In the genomic region with DNA sequence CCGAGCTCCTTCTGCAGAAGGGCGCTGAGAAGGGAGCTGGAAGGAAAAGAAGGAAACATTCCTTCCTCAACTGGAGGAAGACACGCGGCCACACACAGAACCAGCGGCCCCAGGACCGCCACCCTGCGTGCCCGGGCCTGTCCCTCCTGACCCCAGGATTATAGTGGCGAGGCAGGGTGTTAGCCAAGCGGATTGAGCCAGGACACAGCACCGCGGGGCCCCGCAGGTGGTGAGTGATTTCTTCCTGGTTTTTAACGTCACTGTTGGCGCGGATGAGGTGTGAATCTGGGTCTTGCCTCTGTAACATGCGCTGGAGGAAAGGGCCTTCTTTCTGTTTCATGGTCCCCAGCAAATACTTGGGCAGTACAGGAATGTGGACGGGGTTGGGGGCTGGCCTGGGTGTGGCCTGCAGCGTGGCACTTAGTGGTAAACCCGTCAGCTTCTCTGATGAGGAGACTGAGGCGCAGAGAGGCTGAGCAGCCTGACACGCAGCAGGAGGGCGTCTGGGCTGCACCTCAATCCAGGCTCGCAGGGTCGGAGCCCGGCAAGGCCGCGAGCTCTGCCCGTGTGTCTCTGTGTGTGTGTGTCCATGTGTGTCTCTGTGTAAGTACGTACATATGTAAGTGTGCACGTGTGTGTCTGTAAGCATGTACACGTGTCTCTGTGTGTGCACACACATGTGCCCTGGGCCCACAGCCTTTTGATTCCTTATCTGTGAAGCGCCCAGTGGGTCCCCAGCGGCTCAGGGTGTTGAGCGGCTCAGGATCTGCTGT, we compare ENCODE assay signal across 7 cellular contexts.
A peak's percentile ranks its signal among the peaks of the same experiment; 100 is the strongest.
DNase-seq lines count a peak whose midpoint lies in the region; FAIRE-seq and TF ChIP-seq lines count a peak whose summit lies in the region.
"Not testable (repeated sequence)": the region's sequence is repeated elsewhere in the genome, so short reads cannot be mapped to it uniquely, and the experiment has no call there.

No MANE protein-coding gene starts in this region.

- H3K9ac ChIP-seq in SK-N-SH; endothelial cell of umbilical vein (replicated peaks; ENCODE audit: extremely low read depth, insufficient read depth, low read length); kidney (ENCODE audit: low read length in 2 of 2): not testable (repeated sequence)

- not testable (repeated sequence) for H3K9me1 ChIP-seq in endothelial cell of umbilical vein (replicated peaks; ENCODE audit: control insufficient read depth, extremely low read depth, insufficient read depth, low read length)

- H3K9me3 Mint-ChIP-seq in nephron progenitor cell, result not testable (repeated sequence)

- not testable (repeated sequence) for TF ChIP-seq EP300 in SK-N-SH (IDR thresholded peaks at IDR 0.05; ENCODE audit: borderline replicate concordance in 1 of 2, low read depth in 1 of 2, low read length in 1 of 2); ovary (IDR thresholded peaks at IDR 0.05)

- not testable (repeated sequence) for H2AFZ ChIP-seq in SK-N-SH (ENCODE audit: low read depth); endothelial cell of umbilical vein (ENCODE audit: low read depth, low read length)

- H3K4me1 Mint-ChIP-seq in nephron progenitor cell, result not testable (repeated sequence)

- BruUV-seq in endothelial cell of umbilical vein (replicated peaks; lab: Mats Ljungman, UMichigan), result not testable (repeated sequence)

- H3K36me3 ChIP-seq in SK-N-SH (replicated peaks in 1 of 2; ENCODE audit: control insufficient read depth in 1 of 2, insufficient read depth in 2 of 2, low read length in 1 of 2); endothelial cell of umbilical vein (ENCODE audit: control insufficient read depth in 2 of 2, extremely low read depth in 1 of 2, insufficient read depth in 2 of 2, low read length in 2 of 2); kidney (ENCODE audit: control insufficient read depth in 1 of 2, insufficient read depth in 2 of 2, low read length in 2 of 2); ovary: not testable (repeated sequence)

- not testable (repeated sequence) for TF ChIP-seq RAD21 in SK-N-SH (IDR thresholded peaks at IDR 0.05; ENCODE audit: low read length)

- not testable (repeated sequence) for H3K27me3 ChIP-seq in SK-N-SH (ENCODE audit: insufficient read depth); endothelial cell of umbilical vein (ENCODE audit: control insufficient read depth in 2 of 2, insufficient read depth in 2 of 2, low read length in 2 of 2); ovary

- DNase-seq in SK-N-SH, result peak; percentile 3
- DNase-seq in coronary artery (ENCODE audit: low spot score), result peak; percentile 45
- DNase-seq in endothelial cell of umbilical vein (ENCODE audit: low read depth, low spot score); nephron progenitor cell: not testable (repeated sequence)
- DNase-seq in kidney, result peak; percentile 40
- DNase-seq in mesenteric fat pad (ENCODE audit: low spot score), result peak; percentile 83
- peak; percentile 52 to 68 (median 56) for DNase-seq in ovary

- H3K4me3 ChIP-seq in SK-N-SH (ENCODE audit: low read depth in 2 of 2, low read length in 1 of 2); coronary artery; endothelial cell of umbilical vein (replicated peaks in 1 of 3; ENCODE audit: insufficient read depth in 1 of 3, low read depth in 1 of 3, low read length in 3 of 3); kidney (ENCODE audit: low read length in 2 of 2); ovary: not testable (repeated sequence)

- POLR2A ChIA-PET in SK-N-SH (lab: Yijun Ruan, JAX); endothelial cell of umbilical vein (lab: Charles Lee): not testable (repeated sequence)

- CTCF ChIA-PET in SK-N-SH (lab: Yijun Ruan, JAX); endothelial cell of umbilical vein (lab: Charles Lee): not testable (repeated sequence)

- H3K4me1 ChIP-seq in SK-N-SH (ENCODE audit: control insufficient read depth in 1 of 2, insufficient read depth in 2 of 2, low read depth in 1 of 2, low read length in 1 of 2) (peaks cover 0 to 13% of the 10 kb centered on the region in 2 experiments; a peak in 1 of 4 replicates), ovary (ENCODE audit: insufficient read depth) (peaks cover 16% of the 10 kb centered on the region)
- H3K4me1 ChIP-seq in endothelial cell of umbilical vein (ENCODE audit: control insufficient read depth, extremely low read depth, insufficient read depth, low read length); kidney (ENCODE audit: control insufficient read depth in 1 of 2, insufficient read depth in 1 of 2, low read depth in 1 of 2, low read length in 2 of 2): not testable (repeated sequence)

- H3K27ac ChIP-seq in SK-N-SH (ENCODE audit: low read depth in 2 of 2, low read length in 1 of 2); coronary artery; endothelial cell of umbilical vein (ENCODE audit: insufficient read depth, low read depth, low read length); kidney (ENCODE audit: low read depth in 2 of 2, low read length in 2 of 2): not testable (repeated sequence)
- peak overlapping the region in 1 of 2 donors; percentile 77 for H3K27ac ChIP-seq in ovary

- not testable (repeated sequence) for H3K4me3 Mint-ChIP-seq in nephron progenitor cell

- not testable (repeated sequence) for H3K9me3 ChIP-seq in SK-N-SH; endothelial cell of umbilical vein (replicated peaks; ENCODE audit: control insufficient read depth, insufficient read depth, low read length); kidney (ENCODE audit: control insufficient read depth in 1 of 2, low read length in 2 of 2); ovary

- TF ChIP-seq CTCF in SK-N-SH (IDR thresholded peaks at IDR 0.05); coronary artery (IDR thresholded peaks at IDR 0.05); endothelial cell of umbilical vein (IDR thresholded peaks at IDR 0.05; ENCODE audit: extremely low read depth in 1 of 2, insufficient read depth in 1 of 2, low read depth in 1 of 2, low read length in 2 of 2); kidney (IDR thresholded peaks at IDR 0.05; ENCODE audit: borderline replicate concordance, extremely low read depth, insufficient read depth); nephron progenitor cell (IDR thresholded peaks at IDR 0.05); ovary (IDR thresholded peaks at IDR 0.05): not testable (repeated sequence)

- TF ChIP-seq POLR2A in endothelial cell of umbilical vein (IDR thresholded peaks at IDR 0.05; ENCODE audit: low read depth, low read length); ovary (IDR thresholded peaks at IDR 0.05): not testable (repeated sequence)

- FAIRE-seq in endothelial cell of umbilical vein (lab: Jason Lieb, UNC), result peak; percentile 78
- not testable (repeated sequence) for FAIRE-seq in kidney (lab: Jason Lieb, UNC)

- dilution Hi-C loops in endothelial cell of umbilical vein (cut with MboI; ENCODE audit: extremely low pct_ligation_motif_present, low sequenced_read_pairs), result not testable (repeated sequence)

- H3F3A ChIP-seq in SK-N-SH (replicated peaks; ENCODE audit: insufficient read depth), result not testable (repeated sequence)

- H3K27ac Mint-ChIP-seq in nephron progenitor cell, result peak overlapping the region; percentile 64

- H3K4me2 ChIP-seq in SK-N-SH; endothelial cell of umbilical vein (ENCODE audit: insufficient read depth, low read length): not testable (repeated sequence)

- intact Hi-C loops in endothelial cell of umbilical vein (cut with micrococcal nuclease); kidney (cut with DNase I); ovary (cut with DNase I): not testable (repeated sequence)

- not testable (repeated sequence) for H4K20me1 ChIP-seq in SK-N-SH (ENCODE audit: insufficient read depth); endothelial cell of umbilical vein (replicated peaks; ENCODE audit: control insufficient read depth, extremely low read depth, insufficient read depth, low read length)

- H3K9me2 ChIP-seq in SK-N-SH, result not testable (repeated sequence)

- 91% methylated on average over 24 of the region's 35 CpGs for WGBS in SK-N-SH (ENCODE audit: low lambda C conversion rate)
- WGBS in ovary, 3 donors, result 49 to 72% (median 57%) methylated on average over 35 of the region's 35 CpGs

- H3K79me2 ChIP-seq in SK-N-SH (ENCODE audit: insufficient read depth); endothelial cell of umbilical vein (ENCODE audit: control insufficient read depth, insufficient read depth, low read length): not testable (repeated sequence)

- peaks cover 12% of the 10 kb centered on the region for H3K27me3 Mint-ChIP-seq in nephron progenitor cell (ENCODE audit: low read depth, poor library complexity)

- not testable (repeated sequence) for H3K36me3 Mint-ChIP-seq in nephron progenitor cell (ENCODE audit: low read depth)
